Comparison of ENCODE assay signal across 27 cellular contexts in genomic region chr22:42068351-42068730, GRCh38.
"Had no signal": no experiment of that assay in that cellular context is flagged by ENCODE, and none has a peak within 500 bp of the region (broad histone marks: within the 10 kb centered on the region; RNA-seq: fewer than 3 reads in every experiment).

No MANE protein-coding gene starts in this region.

- H3K36me3 ChIP-seq: pancreas had no signal

- H3K36me3 Mint-ChIP-seq: activated naive CD8-positive, alpha-beta T cell; natural killer cell had no signal

- H3K4me2 ChIP-seq: hepatocyte had no signal

- H3K27ac Mint-ChIP-seq: activated naive CD8-positive, alpha-beta T cell; mesothelial cell of epicardium; natural killer cell; T-helper 1 cell treated with Interleukin-12 subunit alpha and Interleukin-12 subunit beta and Interleukin-4 antibody, amounts not matched to agents 30 μg/mL and 1 μg/mL, for 36 hours had no signal

- H3K9me3 ChIP-seq: adrenal gland, ascending aorta, esophagus muscularis mucosa, left lung, neutrophil, pancreas, psoas muscle, right atrium auricular region, tibial artery had no signal

- H2AFZ ChIP-seq: hepatocyte had no signal

- H3K4me3 ChIP-seq: adrenal gland, ascending aorta, esophagus muscularis mucosa, hepatocyte, left lung, lung, pancreas, psoas muscle, right atrium auricular region, tibial artery had no signal

- H3K27me3 ChIP-seq: adrenal gland, ascending aorta, brain microvascular endothelial cell, esophagus muscularis mucosa, hepatocyte, left lung, neutrophil, pancreas, right atrium auricular region, tibial artery had no signal

- H3K27ac ChIP-seq: adrenal gland, ascending aorta, brain microvascular endothelial cell, esophagus muscularis mucosa, hepatocyte, left lung, neutrophil, pancreas, psoas muscle, right atrium auricular region, tibial artery, WERI-Rb-1 had no signal

- DNase-seq: activated CD4-positive, alpha-beta T cell treated with anti-CD3 and anti-CD28 coated beads for 1 hour; activated CD4-positive, alpha-beta T cell treated with anti-CD3 and anti-CD28 coated beads, Interleukin-2, amount 50 U/mL, for 1 hour; activated T-cell treated with anti-CD3 and anti-CD28 coated beads for 4 hours; brain microvascular endothelial cell; central memory CD4-positive, alpha-beta T cell; glutamatergic neuron; immature natural killer cell; kidney glomerular epithelial cell; natural killer cell; psoas muscle; stimulated activated CD4-positive, alpha-beta T cell treated with anti-CD3 and anti-CD28 coated beads, Interleukin-1b, Interleukin-23, amount 100 ng/mL, for 48 hours; stimulated activated naive CD8-positive, alpha-beta T cell treated with anti-CD3 and anti-CD28 coated beads, Interleukin-15, amount 100 ng/mL, for 72 hours; tibial artery; WERI-Rb-1 had no signal

- H3K27me3 Mint-ChIP-seq: activated naive CD8-positive, alpha-beta T cell; stimulated activated naive CD8-positive, alpha-beta T cell treated with anti-CD3 and anti-CD28 coated beads, Interleukin-15, amount 100 ng/mL, for 72 hours had no signal

- H3K4me3 Mint-ChIP-seq: activated naive CD8-positive, alpha-beta T cell; mesothelial cell of epicardium; stimulated activated naive CD8-positive, alpha-beta T cell treated with anti-CD3 and anti-CD28 coated beads, Interleukin-15, amount 100 ng/mL, for 72 hours had no signal

- ATAC-seq: left lung; natural killer cell; pancreas; psoas muscle; stimulated activated effector memory CD8-positive, alpha-beta T cell treated with anti-CD3 and anti-CD28 coated beads, Interleukin-12 subunit alpha, Interleukin-12 subunit beta, amount 100 ng/mL, for 72 hours; stimulated activated naive CD8-positive, alpha-beta T cell treated with anti-CD3 and anti-CD28 coated beads, Interleukin-15, amount 100 ng/mL, for 72 hours had no signal

- H3K9me3 Mint-ChIP-seq: mesothelial cell of epicardium; natural killer cell; stimulated activated effector memory CD8-positive, alpha-beta T cell treated with anti-CD3 and anti-CD28 coated beads, Interleukin-12 subunit alpha, Interleukin-12 subunit beta, amount 100 ng/mL, for 72 hours; stimulated activated naive CD8-positive, alpha-beta T cell treated with anti-CD3 and anti-CD28 coated beads, Interleukin-15, amount 100 ng/mL, for 72 hours; T-helper 1 cell treated with Interleukin-12 subunit alpha and Interleukin-12 subunit beta and Interleukin-4 antibody, amounts not matched to agents 30 μg/mL and 1 μg/mL, for 36 hours had no signal
